Comparison of ENCODE assay signal across 14 cellular contexts in the genomic region with DNA sequence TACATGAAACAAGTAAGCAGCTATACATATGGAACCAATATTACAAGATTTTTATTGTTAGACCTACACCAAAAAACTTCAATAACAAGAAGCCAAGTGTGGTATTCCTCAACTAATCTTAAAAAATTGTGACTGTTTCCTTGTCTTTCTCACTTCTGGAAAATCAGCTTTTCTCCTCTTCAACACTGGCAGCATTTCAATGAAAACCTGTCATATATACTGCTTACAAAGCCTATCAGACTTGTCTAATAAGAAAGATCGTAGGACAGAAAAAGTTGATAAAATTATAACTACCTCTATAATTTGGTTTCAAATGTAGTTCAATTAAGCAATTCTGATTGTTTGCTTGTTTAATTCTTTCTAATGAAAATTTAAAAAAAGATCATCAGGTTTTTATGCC.
"Had no signal": no experiment of that assay in that cellular context is flagged by ENCODE, and none has a peak within 500 bp of the region (broad histone marks: within the 10 kb centered on the region; RNA-seq: fewer than 3 reads in every experiment).

No MANE protein-coding gene starts in this region.

- ATAC-seq: gastroesophageal sphincter; left cardiac atrium; naive thymus-derived CD4-positive, alpha-beta T cell had no signal

- H3K4me3 ChIP-seq: esophagus muscularis mucosa, gastroesophageal sphincter, smooth muscle cell had no signal

- H3K4me2 ChIP-seq: smooth muscle cell had no signal

- H3K27ac ChIP-seq: esophagus muscularis mucosa, gastroesophageal sphincter, neutrophil had no signal

- DNase-seq: effector memory CD4-positive, alpha-beta T cell; glutamatergic neuron; left cardiac atrium; naive thymus-derived CD4-positive, alpha-beta T cell; nephron progenitor cell; posterior cingulate gyrus; stimulated activated CD4-positive, alpha-beta T cell treated with anti-CD3 and anti-CD28 coated beads, Interleukin-2, amount 100 ng/mL, for 48 hours; stimulated activated naive CD4-positive, alpha-beta T cell treated with Interleukin-2 at 50 U/mL for 16 hours; trophoblast cell had no signal

- H3K36me3 ChIP-seq: esophagus muscularis mucosa, gastroesophageal sphincter, neutrophil had no signal

- H3K9me3 ChIP-seq: esophagus muscularis mucosa, gastroesophageal sphincter, neutrophil had no signal

- H3K27me3 ChIP-seq: esophagus muscularis mucosa, gastroesophageal sphincter, neutrophil had no signal

- FAIRE-seq: keratinocyte had no signal
